8 cellular contexts compared by ENCODE assay signal in the genomic region with DNA sequence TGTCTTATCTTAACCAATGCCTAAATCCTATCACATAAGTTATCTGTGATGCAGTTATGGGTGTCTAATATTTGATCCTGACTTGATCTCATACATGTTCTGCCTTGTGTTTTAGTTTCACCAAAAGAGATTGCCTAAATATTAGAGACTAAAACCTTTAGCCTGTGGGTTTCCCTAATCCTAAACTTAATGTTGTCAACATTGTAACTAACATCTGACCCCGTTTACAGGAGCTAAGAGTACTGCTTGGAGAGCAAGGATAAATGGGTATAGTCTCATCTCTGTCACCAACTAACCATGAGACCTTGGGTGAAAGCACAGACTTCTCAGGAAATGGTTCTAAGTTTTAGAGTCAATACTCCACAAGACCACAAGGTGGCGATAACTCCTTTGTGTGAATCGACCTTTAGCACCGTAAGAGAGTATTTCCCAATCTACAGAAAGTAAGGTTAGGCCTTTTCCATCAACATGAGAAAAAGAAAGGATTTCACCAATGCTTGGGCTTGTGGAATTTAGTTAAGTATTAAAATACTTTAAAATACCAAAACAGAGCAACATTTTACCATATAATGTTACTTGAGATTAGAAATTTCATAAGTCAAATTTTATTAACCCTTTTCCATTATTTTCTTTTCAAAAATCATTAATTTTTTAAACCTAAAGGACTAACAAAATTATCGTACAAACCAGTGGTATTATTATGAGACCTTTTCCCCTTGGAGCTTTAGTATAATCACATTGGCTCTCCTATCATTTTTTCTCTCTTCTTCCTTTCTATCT.
A peak's percentile ranks its signal among the peaks of the same experiment; 100 is the strongest.
DNase-seq lines count a peak whose midpoint lies in the region; ATAC-seq, FAIRE-seq and TF ChIP-seq lines count a peak whose summit lies in the region.

No MANE protein-coding gene starts in this region.

- H3K27me3 Mint-ChIP-seq in astrocyte (ENCODE audit: low read depth, unreplicated experiment) = peaks cover 6% of the 10 kb centered on the region

- H3K4me3 ChIP-seq in OCI-LY1 (ENCODE audit: low read depth, low read length, poor library complexity, severe bottlenecking) (no peak overlapping the region), astrocyte (ENCODE audit: insufficient read depth, low read depth, low read length) (no peak overlapping the region), smooth muscle cell (no peak overlapping the region)

- no peak overlapping the region for H3K4me3 Mint-ChIP-seq in astrocyte (ENCODE audit: unreplicated experiment)

- H3K36me3 Mint-ChIP-seq in astrocyte (ENCODE audit: low read depth, unreplicated experiment) = no peaks in the 10 kb centered on the region

- H2AFZ ChIP-seq in OCI-LY1 (ENCODE audit: low read length) (no peak overlapping the region), astrocyte (ENCODE audit: low read depth, low read length) (no peak overlapping the region), smooth muscle cell (ENCODE audit: low read depth) (peak overlapping the region; percentile 53)

- H3K9me3 Mint-ChIP-seq in astrocyte (ENCODE audit: unreplicated experiment) = no peaks in the 10 kb centered on the region

- H3K9ac ChIP-seq in OCI-LY1 (ENCODE audit: low read length) (no peak overlapping the region), astrocyte (ENCODE audit: low read length) (no peak overlapping the region), smooth muscle cell (ENCODE audit: low read depth) (no peak overlapping the region)

- H3K27ac ChIP-seq in OCI-LY1 (ENCODE audit: low read depth, low read length, poor library complexity, severe bottlenecking) = no peak overlapping the region
- no peak overlapping the region for H3K27ac ChIP-seq in astrocyte (ENCODE audit: low read depth, low read length)
- H3K27ac ChIP-seq in smooth muscle cell (ENCODE audit: low read depth) = no peak overlapping the region

- no peaks in the 10 kb centered on the region for H3K9me2 ChIP-seq in OCI-LY1 (ENCODE audit: low read depth, low read length)

- DNase-seq in activated T-cell treated with anti-CD3 and anti-CD28 coated beads for 4 hours (peak; percentile 14), HT1080 (ENCODE audit: low read depth) (peak; percentile 79), astrocyte (ENCODE audit: low read depth) (peak; percentile 54), iPS DF 19.7 (ENCODE audit: low read depth, low spot score) (peak; percentile 63), smooth muscle cell (lab: John Stamatoyannopoulos, UW; ENCODE audit: unreplicated experiment) (no peak)
- DNase-seq in activated T-cell treated with anti-CD3 and anti-CD28 coated beads, Interleukin-2, amount 50 U/mL, for 1 hour = no peak

- H3K4me1 ChIP-seq in OCI-LY1 (ENCODE audit: insufficient read depth, low read length, severe bottlenecking) (no peaks in the 10 kb centered on the region), astrocyte (ENCODE audit: insufficient read depth, low read length) (no peaks in the 10 kb centered on the region), smooth muscle cell (ENCODE audit: low read depth) (no peaks in the 10 kb centered on the region)

- no peaks in the 10 kb centered on the region for H3K79me2 ChIP-seq in OCI-LY1 (ENCODE audit: insufficient read depth, low read length)
- H3K79me2 ChIP-seq in astrocyte (ENCODE audit: insufficient read depth, low read length) = no peaks in the 10 kb centered on the region
- H3K79me2 ChIP-seq in smooth muscle cell (ENCODE audit: low read depth) = no peaks in the 10 kb centered on the region

- peak; percentile 95 for ATAC-seq in GM21447 (IDR thresholded peaks at IDR 0.05; ENCODE audit: unreplicated experiment)

- H3F3A ChIP-seq in OCI-LY1 (ENCODE audit: insufficient read depth, low read length) (no peaks in the 10 kb centered on the region), smooth muscle cell (ENCODE audit: low read depth) (no peaks in the 10 kb centered on the region)

- peak; percentile 76 for TF ChIP-seq CTCF in OCI-LY1 (IDR thresholded peaks at IDR 0.05; ENCODE audit: low read length)
- peak; percentile 85 for TF ChIP-seq CTCF in astrocyte (IDR thresholded peaks at IDR 0.05; ENCODE audit: insufficient read depth, low read depth, low read length)
- peak; percentile 75 for TF ChIP-seq CTCF in smooth muscle cell (IDR thresholded peaks at IDR 0.05; ENCODE audit: borderline replicate concordance, insufficient read depth, poor library complexity, severe bottlenecking)

- H3K4me2 ChIP-seq in OCI-LY1 (ENCODE audit: low read length) (no peak overlapping the region), astrocyte (ENCODE audit: low read length) (no peak overlapping the region), smooth muscle cell (no peak overlapping the region)

- H3K27me3 ChIP-seq in OCI-LY1 (ENCODE audit: insufficient read depth, low read length) (no peaks in the 10 kb centered on the region), astrocyte (ENCODE audit: insufficient read depth, low read length) (no peaks in the 10 kb centered on the region), smooth muscle cell (ENCODE audit: low read depth) (peaks cover 15% of the 10 kb centered on the region)

- peak; percentile 73 for FAIRE-seq in astrocyte (lab: Jason Lieb, UNC)

- H4K20me1 ChIP-seq in OCI-LY1 (ENCODE audit: insufficient read depth, low read length) (no peaks in the 10 kb centered on the region), astrocyte (ENCODE audit: insufficient read depth, low read length) (no peaks in the 10 kb centered on the region), smooth muscle cell (ENCODE audit: low read depth) (no peaks in the 10 kb centered on the region)

- WGBS in smooth muscle cell (ENCODE audit: low lambda C conversion rate) = 17% methylated on average over 5 of the region's 5 CpGs

- no peak overlapping the region for H3K27ac Mint-ChIP-seq in astrocyte (ENCODE audit: unreplicated experiment)

- H3K36me3 ChIP-seq in OCI-LY1 (ENCODE audit: insufficient read depth, low read length) (no peaks in the 10 kb centered on the region), astrocyte (ENCODE audit: insufficient read depth, low read length) (no peaks in the 10 kb centered on the region), smooth muscle cell (ENCODE audit: low read depth) (no peaks in the 10 kb centered on the region)

- H3K9me3 ChIP-seq in OCI-LY1 (ENCODE audit: low read length) (no peaks in the 10 kb centered on the region), astrocyte (ENCODE audit: insufficient read depth, low read depth, low read length) (no peaks in the 10 kb centered on the region), smooth muscle cell (replicated peaks; ENCODE audit: low read depth) (no peaks in the 10 kb centered on the region)

- peaks cover 3% of the 10 kb centered on the region for H3K4me1 Mint-ChIP-seq in astrocyte (ENCODE audit: low read depth, unreplicated experiment)

Comparison
In these comparisons a context has a peak if more than half of its experiments do, and no peak if none do; other contexts are left out.
1. DNase-seq: peak in activated T-cell treated with anti-CD3 and anti-CD28 coated beads for 4 hours (single experiment), HT1080 (single experiment), astrocyte (single experiment) and iPS DF 19.7 (single experiment); none in activated T-cell treated with anti-CD3 and anti-CD28 coated beads, Interleukin-2, amount 50 U/mL, for 1 hour (single experiment) and smooth muscle cell (single experiment).
2. Peak in every context shown above with its lines, with median percentiles within 50 percentile points of each other: CTCF ChIP-seq.